ENCODE assay signal across 16 cellular contexts in genomic region chr2:233976087-233976486, GRCh38. TPM values are rescaled to one million over a fixed set of nuclear protein-coding genes. Genes with fewer than 3 reads are reported as not detected.
"Had no signal": no experiment of that assay in that cellular context is flagged by ENCODE, and none has a peak within 500 bp of the region (broad histone marks: within the 10 kb centered on the region; RNA-seq: fewer than 3 reads in every experiment).

No MANE protein-coding gene starts in this region.

- H3K36me3 ChIP-seq: breast epithelium, esophagus muscularis mucosa, tibial nerve had no signal

- H3K4me3 ChIP-seq: breast epithelium, esophagus muscularis mucosa, skin epidermis, tibial nerve had no signal

- H3K27ac ChIP-seq: breast epithelium, esophagus muscularis mucosa, tibial nerve had no signal

- H3K4me1 ChIP-seq: breast epithelium had no signal

- ATAC-seq: activated naive CD8-positive, alpha-beta T cell treated with anti-CD3 and anti-CD28 coated beads, Interleukin-2, amount 50 U/mL, for 24 hours; right cardiac atrium had no signal

- DNase-seq: activated CD4-positive, alpha-beta T cell treated with anti-CD3 and anti-CD28 coated beads, Interleukin-2, amount 50 U/mL, for 1 hour; activated CD4-positive, CD25-positive, alpha-beta regulatory T cell treated with anti-CD3 and anti-CD28 coated beads, Interleukin-2, amount 50 U/mL, for 72 hours; activated CD8-positive, alpha-beta memory T cell treated with anti-CD3 and anti-CD28 coated beads, Interleukin-2, amount 50 U/mL, for 4 hours; activated naive CD8-positive, alpha-beta T cell treated with anti-CD3 and anti-CD28 coated beads, Interleukin-2, amount 50 U/mL, for 24 hours; activated T-cell treated with anti-CD3 and anti-CD28 coated beads, Interleukin-2, amount 50 U/mL, for 4 hours; aorta; effector CD8-positive, alpha-beta T cell; right cardiac atrium had no signal

- H3K27me3 ChIP-seq: breast epithelium, tibial nerve had no signal

- H3K9me3 ChIP-seq: breast epithelium, esophagus muscularis mucosa, tibial nerve had no signal

RNA-seq across cellular contexts. Expression of gene TRPM8, which starts 58.9 kb away (rescaled TPM):
- total RNA-seq: aorta; breast epithelium; esophagus muscularis mucosa; lung microvascular endothelial cell; omental fat pad; posterior vena cava; right cardiac atrium; T-helper 1 cell treated with Interleukin-12 subunit alpha and Interleukin-12 subunit beta and Interleukin-4 antibody, amounts not matched to agents 30 ng/mL and 1 ng/mL, for 36 hours; tibial nerve had no signal
- polyA plus RNA-seq: aorta, right cardiac atrium had no signal
